Comparison of ENCODE assay signal across 13 cellular contexts in the genomic region with DNA sequence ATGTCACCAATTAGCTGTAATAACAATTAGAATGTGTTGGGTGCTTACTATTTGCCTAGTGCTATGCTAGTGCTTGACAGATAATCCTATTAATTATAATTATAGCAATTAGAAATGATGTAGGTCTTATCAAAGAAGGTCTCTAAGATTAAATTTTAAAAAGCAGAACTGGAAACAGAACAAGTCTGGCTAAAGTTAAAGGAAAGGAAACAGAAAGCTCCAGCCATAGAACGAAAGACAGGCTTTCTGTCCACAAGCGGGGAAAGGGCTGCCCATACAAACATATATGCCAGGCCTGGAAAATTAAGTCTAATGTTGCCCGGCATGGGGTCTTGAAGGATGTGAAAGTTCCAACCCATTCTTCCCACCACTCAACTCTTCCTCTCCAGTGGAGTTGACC.
"Had no signal": no experiment of that assay in that cellular context is flagged by ENCODE, and none has a peak within 500 bp of the region (broad histone marks: within the 10 kb centered on the region; RNA-seq: fewer than 3 reads in every experiment).

No MANE protein-coding gene starts in this region.

- H3K4me3 ChIP-seq: esophagus muscularis mucosa, ovary, stomach, thoracic aorta had no signal

- H3K9me3 ChIP-seq: esophagus muscularis mucosa, ovary, stomach, thoracic aorta had no signal

- H3K4me3 Mint-ChIP-seq: activated CD8-positive, alpha-beta memory T cell treated with anti-CD3 and anti-CD28 coated beads, Interleukin-2, amount 10 ng/mL, durations not matched to agents 7 days and 5 days; activated naive CD8-positive, alpha-beta T cell treated with anti-CD3 and anti-CD28 coated beads for 36 hours; activated T-cell treated with anti-CD3 and anti-CD28 coated beads, Interleukin-2, amount 50 U/mL, for 4 hours had no signal

- H3K27me3 ChIP-seq: ovary had no signal

- H3K27ac Mint-ChIP-seq: activated CD8-positive, alpha-beta memory T cell treated with anti-CD3 and anti-CD28 coated beads, Interleukin-2, amount 10 ng/mL, durations not matched to agents 7 days and 5 days; activated naive CD8-positive, alpha-beta T cell treated with anti-CD3 and anti-CD28 coated beads for 36 hours had no signal

- H3K27ac ChIP-seq: esophagus muscularis mucosa, ovary, thoracic aorta had no signal

- H3K9me3 Mint-ChIP-seq: activated naive CD8-positive, alpha-beta T cell treated with anti-CD3 and anti-CD28 coated beads for 36 hours; activated T-cell treated with anti-CD3 and anti-CD28 coated beads, Interleukin-2, amount 50 U/mL, for 4 hours had no signal

- H3K36me3 ChIP-seq: esophagus muscularis mucosa, ovary, stomach, thoracic aorta had no signal

- DNase-seq: activated CD4-positive, alpha-beta T cell treated with anti-CD3 and anti-CD28 coated beads, Interleukin-2, amount 50 U/mL, for 4 hours; activated CD4-positive, CD25-positive, alpha-beta regulatory T cell treated with anti-CD3 and anti-CD28 coated beads, Interleukin-2, amount 50 U/mL, for 72 hours; activated CD8-positive, alpha-beta memory T cell treated with anti-CD3 and anti-CD28 coated beads, Interleukin-2, amount 10 ng/mL, durations not matched to agents 7 days and 5 days; activated gamma-delta T cell; activated naive CD8-positive, alpha-beta T cell treated with anti-CD3 and anti-CD28 coated beads for 36 hours; activated T-cell treated with anti-CD3 and anti-CD28 coated beads, Interleukin-2, amount 50 U/mL, for 4 hours; head of caudate nucleus; mesenchymal stem cell; ovary; retina; stomach had no signal

- H3K27me3 Mint-ChIP-seq: activated CD8-positive, alpha-beta memory T cell treated with anti-CD3 and anti-CD28 coated beads, Interleukin-2, amount 10 ng/mL, durations not matched to agents 7 days and 5 days; activated naive CD8-positive, alpha-beta T cell treated with anti-CD3 and anti-CD28 coated beads for 36 hours had no signal
